8 cellular contexts compared by ENCODE assay signal in genomic region chr1:150148834-150149489, GRCh38. TPM values are rescaled to one million over a fixed set of nuclear protein-coding genes. Genes with fewer than 3 reads are reported as not detected.
DNase-seq lines count a peak whose midpoint lies in the region; ATAC-seq and TF ChIP-seq lines count a peak whose summit lies in the region.

No MANE protein-coding gene starts in this region.

- H3K9me3 Mint-ChIP-seq in activated T-cell treated with anti-CD3 and anti-CD28 coated beads, Interleukin-2, amount 50 U/mL, for 4 hours, result no peaks in the 10 kb centered on the region

- no peaks in the 10 kb centered on the region for H3K27me3 ChIP-seq in SJSA1 (replicated peaks)
- no peaks in the 10 kb centered on the region for H3K27me3 ChIP-seq in prostate gland (replicated peaks; ENCODE audit: insufficient read depth)

- TF ChIP-seq CTCF in fibroblast of mammary gland (conservative IDR thresholded peaks at IDR 0.05; ENCODE audit: control insufficient read depth, insufficient read depth, low read depth, low read length) (no peak), prostate gland (IDR thresholded peaks at IDR 0.05) (no peak)

- TF ChIP-seq POLR2A in prostate gland (IDR thresholded peaks at IDR 0.05), result no peak

- intact Hi-C loops in prostate gland (cut with DNase I), result loop anchor here (5.0 kb wide), 1 partner anchor 82 kb away; the partner anchor contains the start of gene VPS45

- peaks cover 58% of the 10 kb centered on the region for H3K4me1 Mint-ChIP-seq in activated T-cell treated with anti-CD3 and anti-CD28 coated beads, Interleukin-2, amount 50 U/mL, for 4 hours (ENCODE audit: low read depth)

- no peak for ATAC-seq in activated T-cell treated with anti-CD3 and anti-CD28 coated beads, Interleukin-2, amount 50 U/mL, for 4 hours
- ATAC-seq in HG03354 (IDR thresholded peaks at IDR 0.05; ENCODE audit: poor library complexity, severe bottlenecking, unreplicated experiment), result no peak

- H3K27ac ChIP-seq in SJSA1 (peak overlapping the region; percentile 87), prostate gland (peak overlapping the region; percentile 84 to 87)

- H3K36me3 ChIP-seq in SJSA1 (peaks cover 49% of the 10 kb centered on the region), prostate gland (no peaks in the 10 kb centered on the region)

- H3K27me3 Mint-ChIP-seq in activated T-cell treated with anti-CD3 and anti-CD28 coated beads, Interleukin-2, amount 50 U/mL, for 4 hours (ENCODE audit: low read depth), result no peaks in the 10 kb centered on the region

- H3K9me3 ChIP-seq in SJSA1 (replicated peaks), result no peaks in the 10 kb centered on the region
- H3K9me3 ChIP-seq in prostate gland, result no peaks in the 10 kb centered on the region

- H3K36me3 Mint-ChIP-seq in activated T-cell treated with anti-CD3 and anti-CD28 coated beads, Interleukin-2, amount 50 U/mL, for 4 hours (ENCODE audit: insufficient read depth), result peaks cover 8% of the 10 kb centered on the region

- H3K4me3 ChIP-seq in SJSA1 (peak overlapping the region; percentile 75), fibroblast of mammary gland (ENCODE audit: control insufficient read depth, low read depth, low read length) (peak overlapping the region; percentile 66), prostate gland (peak overlapping the region; percentile 66 to 78)

- DNase-seq in activated T-cell treated with anti-CD3 and anti-CD28 coated beads, Interleukin-2, amount 50 U/mL, for 4 hours, result no peak
- no peak for DNase-seq in activated T-cell treated with anti-CD3 and anti-CD28 coated beads, Interleukin-2, amount 50 U/mL, for 48 hours
- no peak for DNase-seq in SJSA1 (ENCODE audit: low read depth in 1 of 2, low spot score in 2 of 2)
- no peak for DNase-seq in fibroblast of mammary gland (ENCODE audit: low read depth)
- DNase-seq in prostate gland (ENCODE audit: low spot score), result no peak
- no peak for DNase-seq in NCI-H446 (lab: John Stamatoyannopoulos, UW)
- no peak for DNase-seq in SIG-M5 (lab: John Stamatoyannopoulos, UW)

- H3K4me3 Mint-ChIP-seq in activated T-cell treated with anti-CD3 and anti-CD28 coated beads, Interleukin-2, amount 50 U/mL, for 4 hours, result peak overlapping the region; percentile 84

- 20% methylated on average over 16 of the region's 16 CpGs for WGBS in prostate gland

- H3K4me1 ChIP-seq in SJSA1 (replicated peaks) (peaks cover 38% of the 10 kb centered on the region), prostate gland (replicated peaks) (no peaks in the 10 kb centered on the region)

RNA-seq across cellular contexts. Expression of gene PLEKHO1, which starts 0.8 kb away (rescaled TPM):
- 10 to 100 TPM; 16.6 to 20.9 (median 17.7) TPM for total RNA-seq in activated T-cell treated with anti-CD3 and anti-CD28 coated beads, Interleukin-2, amount 50 U/mL, for 4 hours
- 76.2 and 90.1 TPM in 2 replicates for total RNA-seq in SJSA1 (2014; rRNA removed; shearing (Covaris generic))
- 10 to 100 TPM; 33.1 to 75.0 TPM for total RNA-seq in prostate gland
